In genomic region chr7:142709921-142710320, GRCh38 we compare ENCODE assay signal across 25 cellular contexts. TPM values are rescaled to one million over a fixed set of nuclear protein-coding genes. Genes with fewer than 3 reads are reported as not detected.
DNase-seq lines count a peak whose midpoint lies in the region; ATAC-seq and TF ChIP-seq lines count a peak whose summit lies in the region.
"Had no signal": no experiment of that assay in that cellular context is flagged by ENCODE, and none has a peak within 500 bp of the region (broad histone marks: within the 10 kb centered on the region; RNA-seq: fewer than 3 reads in every experiment).

No MANE protein-coding gene starts in this region.

- no peaks in the 10 kb centered on the region for H3K36me3 ChIP-seq in KOPT-K1 (ENCODE audit: insufficient read depth, low read length)
- H3K36me3 ChIP-seq: suprapubic skin had no signal

- H3K27me3 Mint-ChIP-seq in activated T-cell treated with anti-CD3 and anti-CD28 coated beads, Interleukin-2, amount 50 U/mL, for 72 hours (ENCODE audit: low read depth): no peaks in the 10 kb centered on the region
- H3K27me3 Mint-ChIP-seq in activated CD8-positive, alpha-beta T cell treated with anti-CD3 and anti-CD28 coated beads, Interleukin-2, amount 10 ng/mL, durations not matched to agents 7 days and 5 days (ENCODE audit: low read depth): no peaks in the 10 kb centered on the region
- no peaks in the 10 kb centered on the region for H3K27me3 Mint-ChIP-seq in naive thymus-derived CD8-positive, alpha-beta T cell

- no peaks in the 10 kb centered on the region for H3K9me3 ChIP-seq in KOPT-K1 (ENCODE audit: insufficient read depth, low read length, poor library complexity, severe bottlenecking)
- H3K9me3 ChIP-seq: SK-N-SH, suprapubic skin had no signal

- peak overlapping the region; percentile 100 for H3K27ac ChIP-seq in KOPT-K1 (ENCODE audit: low read depth, low read length, poor library complexity, severe bottlenecking)
- H3K27ac ChIP-seq in foreskin keratinocyte: no peak overlapping the region
- H3K27ac ChIP-seq: coronary artery, skin epidermis, suprapubic skin, VCaP had no signal

- H3K27ac Mint-ChIP-seq in activated T-cell treated with anti-CD3 and anti-CD28 coated beads, Interleukin-2, amount 50 U/mL, for 72 hours: peak overlapping the region; percentile 70
- peak overlapping the region; percentile 95 for H3K27ac Mint-ChIP-seq in activated CD8-positive, alpha-beta T cell treated with anti-CD3 and anti-CD28 coated beads, Interleukin-2, amount 10 ng/mL, durations not matched to agents 7 days and 5 days
- H3K27ac Mint-ChIP-seq in naive thymus-derived CD8-positive, alpha-beta T cell: peak overlapping the region in 8 of 10 donors; percentile 21 to 86 (median 68)

- POLR2A ChIA-PET in activated CD8-positive, alpha-beta T cell treated with anti-CD3 and anti-CD28 coated beads, Interleukin-2, amount 10 ng/mL, durations not matched to agents 7 days and 5 days (lab: Charles Lee): interaction anchor here (1.9 kb wide), 1 partner anchor 99 kb away, joined by 5 read pairs; no protein-coding TSS in a partner anchor
- POLR2A ChIA-PET in naive thymus-derived CD8-positive, alpha-beta T cell (lab: Charles Lee): no interaction called here

- ATAC-seq in activated T-cell treated with anti-CD3 and anti-CD28 coated beads, Interleukin-2, amount 50 U/mL, for 72 hours (replicated peaks in 1 of 2): no peak
- ATAC-seq in activated CD8-positive, alpha-beta T cell treated with anti-CD3 and anti-CD28 coated beads, Interleukin-2, amount 10 ng/mL, durations not matched to agents 7 days and 5 days: no peak
- no peak for ATAC-seq in naive thymus-derived CD8-positive, alpha-beta T cell
- no peak for ATAC-seq in foreskin keratinocyte
- ATAC-seq: esophagus mucosa had no signal

- CTCF ChIA-PET in activated CD8-positive, alpha-beta T cell treated with anti-CD3 and anti-CD28 coated beads, Interleukin-2, amount 10 ng/mL, durations not matched to agents 7 days and 5 days (lab: Charles Lee): no interaction called here

- peaks cover 47% of the 10 kb centered on the region for H3K4me1 Mint-ChIP-seq in activated T-cell treated with anti-CD3 and anti-CD28 coated beads, Interleukin-2, amount 50 U/mL, for 72 hours (ENCODE audit: low read depth)
- peaks cover 65% of the 10 kb centered on the region for H3K4me1 Mint-ChIP-seq in activated CD8-positive, alpha-beta T cell treated with anti-CD3 and anti-CD28 coated beads, Interleukin-2, amount 10 ng/mL, durations not matched to agents 7 days and 5 days (ENCODE audit: low read depth)
- H3K4me1 Mint-ChIP-seq in naive thymus-derived CD8-positive, alpha-beta T cell: peaks cover 7 to 60% (median 45%) of the 10 kb centered on the region in 4 donors

- no peak for DNase-seq in activated T-cell treated with anti-CD3 and anti-CD28 coated beads, Interleukin-2, amount 50 U/mL, for 72 hours
- DNase-seq in activated T-cell treated with anti-CD3 and anti-CD28 coated beads, Interleukin-2, amount 50 U/mL, for 48 hours: no peak
- DNase-seq in activated CD8-positive, alpha-beta T cell treated with anti-CD3 and anti-CD28 coated beads, Interleukin-2, amount 10 ng/mL, durations not matched to agents 7 days and 5 days: no peak
- DNase-seq in naive thymus-derived CD8-positive, alpha-beta T cell: no peak
- DNase-seq in foreskin keratinocyte: no peak
- DNase-seq in AML-193 (lab: John Stamatoyannopoulos, UW): no peak
- DNase-seq: amygdala, C1 segment of cervical spinal cord, foreskin melanocyte, mesenchymal stem cell, NCI-H1105, NCI-H1930, NCI-H2227 treated with DMSO at 0.1 percent for 48 hours, NCI-H748 treated with DMSO at 0.1 percent for 48 hours, SK-N-SH had no signal

- H3K9me3 Mint-ChIP-seq in activated T-cell treated with anti-CD3 and anti-CD28 coated beads, Interleukin-2, amount 50 U/mL, for 72 hours: no peaks in the 10 kb centered on the region
- no peaks in the 10 kb centered on the region for H3K9me3 Mint-ChIP-seq in activated CD8-positive, alpha-beta T cell treated with anti-CD3 and anti-CD28 coated beads, Interleukin-2, amount 10 ng/mL, durations not matched to agents 7 days and 5 days (ENCODE audit: insufficient read depth)
- H3K9me3 Mint-ChIP-seq in naive thymus-derived CD8-positive, alpha-beta T cell: no peaks in the 10 kb centered on the region

- H3K4me1 ChIP-seq in foreskin keratinocyte: no peaks in the 10 kb centered on the region
- H3K4me1 ChIP-seq: suprapubic skin had no signal

- H3K27me3 ChIP-seq in foreskin keratinocyte: peaks cover 3% of the 10 kb centered on the region
- H3K27me3 ChIP-seq: suprapubic skin had no signal

- no peak for TF ChIP-seq CTCF in foreskin keratinocyte (conservative IDR thresholded peaks at IDR 0.05)

- no peaks in the 10 kb centered on the region for H3K36me3 Mint-ChIP-seq in activated T-cell treated with anti-CD3 and anti-CD28 coated beads, Interleukin-2, amount 50 U/mL, for 72 hours (ENCODE audit: insufficient read depth in 2 of 2)
- H3K36me3 Mint-ChIP-seq in activated CD8-positive, alpha-beta T cell treated with anti-CD3 and anti-CD28 coated beads, Interleukin-2, amount 10 ng/mL, durations not matched to agents 7 days and 5 days (ENCODE audit: low read depth): peaks cover 4% of the 10 kb centered on the region
- no peaks in the 10 kb centered on the region for H3K36me3 Mint-ChIP-seq in naive thymus-derived CD8-positive, alpha-beta T cell

- peak overlapping the region; percentile 36 to 95 for H3K4me3 Mint-ChIP-seq in activated T-cell treated with anti-CD3 and anti-CD28 coated beads, Interleukin-2, amount 50 U/mL, for 72 hours
- H3K4me3 Mint-ChIP-seq in activated CD8-positive, alpha-beta T cell treated with anti-CD3 and anti-CD28 coated beads, Interleukin-2, amount 10 ng/mL, durations not matched to agents 7 days and 5 days: peak overlapping the region; percentile 12
- peak overlapping the region in 1 of 10 donors; percentile 4 for H3K4me3 Mint-ChIP-seq in naive thymus-derived CD8-positive, alpha-beta T cell

RNA-seq across cellular contexts. Expression of gene PRSS1, which starts 39.4 kb away (rescaled TPM):
- not detected for total RNA-seq in activated T-cell treated with anti-CD3 and anti-CD28 coated beads, Interleukin-2, amount 50 U/mL, for 72 hours
- not detected for total RNA-seq in activated CD8-positive, alpha-beta T cell treated with anti-CD3 and anti-CD28 coated beads, Interleukin-2, amount 10 ng/mL, durations not matched to agents 7 days and 5 days
- not detected for total RNA-seq in naive thymus-derived CD8-positive, alpha-beta T cell
- polyA plus RNA-seq in naive thymus-derived CD8-positive, alpha-beta T cell: not detected
- not detected in 2 replicates for total RNA-seq in foreskin keratinocyte
- polyA plus RNA-seq in foreskin keratinocyte: not detected in 2 replicates
- total RNA-seq: esophagus mucosa; myocyte; osteoblast; renal cortical epithelial cell; suprapubic skin; T-helper 2 cell treated with Interferon-gamma antibody and Interleukin-4, amounts not matched to agents 100 ng/mL and 5 ng/mL, for 36 hours had no signal
- polyA plus RNA-seq: SK-N-SH had no signal
